Comparison of ENCODE assay signal across 8 cellular contexts in genomic region chr17:76382803-76383644, GRCh38. TPM values are rescaled to one million over a fixed set of nuclear protein-coding genes. Genes with fewer than 3 reads are reported as not detected.
A peak's percentile ranks its signal among the peaks of the same experiment; 100 is the strongest.
DNase-seq lines count a peak whose midpoint lies in the region; ATAC-seq, FAIRE-seq and TF ChIP-seq lines count a peak whose summit lies in the region.

No MANE protein-coding gene starts in this region.

- peak overlapping the region; percentile 56 for H3K4me3 ChIP-seq in LNCaP clone FGC (ENCODE audit: low read depth, low read length)
- peak overlapping the region; percentile 62 for H3K4me3 ChIP-seq in epithelial cell of esophagus (ENCODE audit: low read length)
- peak overlapping the region; percentile 63 for H3K4me3 ChIP-seq in naive thymus-derived CD4-positive, alpha-beta T cell (ENCODE audit: low read length)

- peak; percentile 56 for ATAC-seq in naive thymus-derived CD4-positive, alpha-beta T cell
- ATAC-seq in GM21619 (IDR thresholded peaks at IDR 0.05; ENCODE audit: unreplicated experiment): no peak
- no peak for ATAC-seq in GM21360 (IDR thresholded peaks at IDR 0.05; ENCODE audit: unreplicated experiment)

- intact Hi-C loops in naive thymus-derived CD4-positive, alpha-beta T cell (cut with micrococcal nuclease): loop anchor here in 1 of 2 donors (1.0 kb wide), 1 partner anchor 29 kb away; no protein-coding TSS in a partner anchor

- peaks cover 0 to 1% (median 0%) of the 10 kb centered on the region in 11 donors for H3K9me3 Mint-ChIP-seq in naive thymus-derived CD4-positive, alpha-beta T cell
- H3K9me3 Mint-ChIP-seq in stimulated activated naive CD8-positive, alpha-beta T cell treated with anti-CD3 and anti-CD28 coated beads, Interleukin-15, Interleukin-2, amounts not matched to agents 100 ng/mL and 50 ng/mL, for 24 hours: no peaks in the 10 kb centered on the region

- TF ChIP-seq POLR2A in GM12892 (IDR thresholded peaks at IDR 0.05; ENCODE audit: low read depth, low read length): no peak

- H3K36me3 Mint-ChIP-seq in naive thymus-derived CD4-positive, alpha-beta T cell: no peaks in the 10 kb centered on the region
- no peaks in the 10 kb centered on the region for H3K36me3 Mint-ChIP-seq in stimulated activated naive CD8-positive, alpha-beta T cell treated with anti-CD3 and anti-CD28 coated beads, Interleukin-15, Interleukin-2, amounts not matched to agents 100 ng/mL and 50 ng/mL, for 24 hours (ENCODE audit: low read depth)

- POLR2A ChIA-PET in naive thymus-derived CD4-positive, alpha-beta T cell (lab: Charles Lee): interaction anchor here (0.7 to 1.0 kb wide), 2 partner anchors 29 to 199 kb away, joined by 3 to 4 read pairs; partner anchors contain the start of gene PRPSAP1

- FAIRE-seq in GM12892 (lab: Jason Lieb, UNC): no peak

- H3K27me3 Mint-ChIP-seq in naive thymus-derived CD4-positive, alpha-beta T cell: peaks cover 0 to 2% (median 0%) of the 10 kb centered on the region in 5 donors
- no peaks in the 10 kb centered on the region for H3K27me3 Mint-ChIP-seq in stimulated activated naive CD8-positive, alpha-beta T cell treated with anti-CD3 and anti-CD28 coated beads, Interleukin-15, Interleukin-2, amounts not matched to agents 100 ng/mL and 50 ng/mL, for 24 hours

- H3K4me1 Mint-ChIP-seq in naive thymus-derived CD4-positive, alpha-beta T cell: peaks cover 4 to 17% (median 13%) of the 10 kb centered on the region in 7 donors
- peaks cover 19% of the 10 kb centered on the region for H3K4me1 Mint-ChIP-seq in stimulated activated naive CD8-positive, alpha-beta T cell treated with anti-CD3 and anti-CD28 coated beads, Interleukin-15, Interleukin-2, amounts not matched to agents 100 ng/mL and 50 ng/mL, for 24 hours (ENCODE audit: low read depth)

- H3K27ac Mint-ChIP-seq in naive thymus-derived CD4-positive, alpha-beta T cell: peak overlapping the region in 7 of 9 donors; percentile 45 to 88 (median 68)
- peak overlapping the region; percentile 83 for H3K27ac Mint-ChIP-seq in stimulated activated naive CD8-positive, alpha-beta T cell treated with anti-CD3 and anti-CD28 coated beads, Interleukin-15, Interleukin-2, amounts not matched to agents 100 ng/mL and 50 ng/mL, for 24 hours

- no peak for TF ChIP-seq CTCF in LNCaP clone FGC (IDR thresholded peaks at IDR 0.05; ENCODE audit: control insufficient read depth, extremely low read depth, insufficient read depth)
- TF ChIP-seq CTCF in epithelial cell of esophagus (IDR thresholded peaks at IDR 0.05; ENCODE audit: insufficient read depth, low read depth, low read length, missing control alignments): no peak

- H3K4me3 Mint-ChIP-seq in naive thymus-derived CD4-positive, alpha-beta T cell: peak overlapping the region; percentile 86 to 94 (median 92)
- H3K4me3 Mint-ChIP-seq in stimulated activated naive CD8-positive, alpha-beta T cell treated with anti-CD3 and anti-CD28 coated beads, Interleukin-15, Interleukin-2, amounts not matched to agents 100 ng/mL and 50 ng/mL, for 24 hours: peak overlapping the region; percentile 88

- H3K4me1 ChIP-seq in naive thymus-derived CD4-positive, alpha-beta T cell (ENCODE audit: control insufficient read depth in 2 of 2, insufficient read depth in 2 of 2, low read length in 2 of 2): peaks cover 0 to 15% of the 10 kb centered on the region in 2 donors

- H3K27ac ChIP-seq in naive thymus-derived CD4-positive, alpha-beta T cell (ENCODE audit: low read depth, low read length): no peak overlapping the region

- no peaks in the 10 kb centered on the region for H3K27me3 ChIP-seq in naive thymus-derived CD4-positive, alpha-beta T cell (ENCODE audit: control insufficient read depth in 2 of 2, insufficient read depth in 2 of 2, low read length in 2 of 2)

- no peaks in the 10 kb centered on the region for H3K36me3 ChIP-seq in naive thymus-derived CD4-positive, alpha-beta T cell (ENCODE audit: control insufficient read depth in 2 of 3, insufficient read depth in 3 of 3, low read length in 3 of 3)

- CTCF ChIA-PET in naive thymus-derived CD4-positive, alpha-beta T cell (lab: Charles Lee): interaction anchor here (0.6 kb wide), 3 partner anchors 10 to 486 kb away, joined by 3 to 4 read pairs (median 4); partner anchors contain the start of gene TRIM65

- H3K9me3 ChIP-seq in naive thymus-derived CD4-positive, alpha-beta T cell (ENCODE audit: control insufficient read depth in 2 of 3, low read length in 3 of 3): no peaks in the 10 kb centered on the region

- DNase-seq in GM12892 (ENCODE audit: insufficient read length): peak; percentile 78
- no peak for DNase-seq in LNCaP clone FGC (ENCODE audit: low read depth)
- DNase-seq in activated CD4-positive, alpha-beta T cell treated with anti-CD3 and anti-CD28 coated beads, Interleukin-2, amount 50 U/mL, for 48 hours: peak; percentile 73 to 82
- peak; percentile 87 for DNase-seq in epithelial cell of esophagus (ENCODE audit: low read depth)
- peak in 8 of 9 donors; percentile 33 to 75 (median 46) for DNase-seq in naive thymus-derived CD4-positive, alpha-beta T cell

RNA-seq across cellular contexts. Expression of gene SPHK1, which starts 1.4 kb away (rescaled TPM):
- polyA plus RNA-seq in GM12892 (2012; ENCODE audit: missing spikeins): 0.47 TPM
- 10 to 100 TPM in 1 of 5 experiments, 1 to 10 TPM in 2, under 1 TPM in 2; 0.43 to 14.1 (median 1.9) TPM for total RNA-seq in naive thymus-derived CD4-positive, alpha-beta T cell
- polyA plus RNA-seq in naive thymus-derived CD4-positive, alpha-beta T cell: under 1 TPM; 0.45 to 0.46 TPM

RNA-seq across cellular contexts. Expression of gene PRPSAP1, which starts 29.3 kb away (rescaled TPM):
- 37.8 TPM for polyA plus RNA-seq in GM12892 (2012; ENCODE audit: missing spikeins)
- total RNA-seq in naive thymus-derived CD4-positive, alpha-beta T cell: 10 to 100 TPM; 19.6 to 55.9 (median 45.8) TPM
- polyA plus RNA-seq in naive thymus-derived CD4-positive, alpha-beta T cell: 10 to 100 TPM; 53.3 to 59.1 TPM
